In genomic region chr2:5019324-5019723, GRCh38 we compare ENCODE assay signal across 28 cellular contexts.
"Had no signal": no experiment of that assay in that cellular context is flagged by ENCODE, and none has a peak within 500 bp of the region (broad histone marks: within the 10 kb centered on the region; RNA-seq: fewer than 3 reads in every experiment).

No MANE protein-coding gene starts in this region.

- DNase-seq: colonic mucosa; cortex of kidney; effector CD8-positive, alpha-beta T cell; effector memory CD8-positive, alpha-beta T cell; endodermal cell; erythroblast; esophagus squamous epithelium; foreskin fibroblast; foreskin melanocyte; gastrocnemius medialis; glutamatergic neuron; head of caudate nucleus; heart right ventricle; hippocampal formation; immature natural killer cell; islet precursor cell; kidney; kidney glomerular epithelial cell; left colon; left ventricle myocardium superior; lower lobe of right lung; mesenchymal stem cell; mucosa of descending colon; naive B cell; naive thymus-derived CD8-positive, alpha-beta T cell had no signal

- ATAC-seq: effector memory CD8-positive, alpha-beta T cell; esophagus mucosa; gastrocnemius medialis; heart right ventricle; left colon; left lobe of liver; left ventricle myocardium superior; lower lobe of right lung; mucosa of descending colon; naive thymus-derived CD8-positive, alpha-beta T cell had no signal

- H3K4me1 ChIP-seq: colonic mucosa, esophagus squamous epithelium, gastrocnemius medialis, heart right ventricle, lower lobe of right lung had no signal

- H3K4me3 ChIP-seq: colonic mucosa, esophagus squamous epithelium, gastrocnemius medialis, heart right ventricle, lower lobe of right lung, mucosa of descending colon had no signal

- H3K9me3 ChIP-seq: colonic mucosa, gastrocnemius medialis had no signal

- H3K27ac ChIP-seq: colonic mucosa, epithelial cell of prostate, esophagus squamous epithelium, gastrocnemius medialis, heart right ventricle, lower lobe of right lung had no signal

- H3K36me3 ChIP-seq: colonic mucosa, esophagus squamous epithelium, gastrocnemius medialis, heart right ventricle, lower lobe of right lung had no signal

- H3K27me3 ChIP-seq: colonic mucosa, esophagus squamous epithelium, gastrocnemius medialis, heart right ventricle had no signal
